ENCODE assay signal across 1 cellular context in the genomic region with DNA sequence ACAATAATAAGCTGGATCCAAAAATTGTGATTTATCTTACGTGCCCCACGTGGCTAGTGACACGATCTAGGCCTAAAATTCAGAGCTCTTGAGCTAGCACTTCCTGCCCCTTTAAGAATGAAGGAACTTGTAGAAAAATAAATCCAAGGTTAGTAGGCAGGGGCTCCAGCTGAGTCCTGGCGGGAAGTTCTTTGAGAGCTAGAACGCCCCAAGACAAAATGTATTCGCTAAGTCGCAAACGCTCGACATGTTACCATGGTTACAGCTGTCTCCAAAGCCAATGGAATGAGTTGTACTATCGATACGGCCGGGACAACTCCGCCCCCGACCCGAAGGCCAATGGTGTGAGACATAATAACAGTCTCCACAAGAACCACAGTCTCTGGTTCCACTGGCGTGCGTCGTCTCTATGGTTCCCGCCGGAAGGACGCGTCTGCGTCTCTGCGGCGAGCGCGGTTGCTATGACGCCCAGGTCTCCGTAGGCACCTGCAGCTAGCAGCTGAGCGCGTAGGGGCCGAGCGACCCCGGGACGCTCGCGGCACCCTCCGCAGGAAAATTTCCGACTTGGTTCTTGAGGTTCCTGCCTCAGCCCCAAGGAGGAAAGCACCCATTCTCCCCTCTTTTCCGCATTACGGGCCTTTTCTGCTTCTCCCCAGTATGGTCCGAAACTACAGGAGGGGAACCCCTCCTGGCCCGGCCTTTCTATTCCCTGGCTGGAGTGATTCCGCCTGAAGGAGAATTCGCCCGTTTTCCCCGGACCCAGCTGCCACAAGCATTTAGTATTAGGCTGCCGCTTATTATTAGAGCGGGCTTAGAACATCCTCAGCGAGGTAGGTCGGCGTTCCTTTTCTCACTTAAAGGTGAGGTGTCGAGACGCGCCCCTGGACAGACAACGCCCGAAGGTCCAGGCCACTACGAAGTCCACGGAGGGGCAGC.
TF ChIP-seq lines count a peak whose summit lies in the region.

A gene (plus strand): TSS at position 459 of the 936 bp plus-strand sequence. CDS start 17,266 bp downstream, outside the sequence.

TF ChIP-seq in GM12878, 131 proteins besides CTCF, POLR2A, EP300 and RAD21 (continued from another document and continues in another):
- TF ChIP-seq, protein P1, sequence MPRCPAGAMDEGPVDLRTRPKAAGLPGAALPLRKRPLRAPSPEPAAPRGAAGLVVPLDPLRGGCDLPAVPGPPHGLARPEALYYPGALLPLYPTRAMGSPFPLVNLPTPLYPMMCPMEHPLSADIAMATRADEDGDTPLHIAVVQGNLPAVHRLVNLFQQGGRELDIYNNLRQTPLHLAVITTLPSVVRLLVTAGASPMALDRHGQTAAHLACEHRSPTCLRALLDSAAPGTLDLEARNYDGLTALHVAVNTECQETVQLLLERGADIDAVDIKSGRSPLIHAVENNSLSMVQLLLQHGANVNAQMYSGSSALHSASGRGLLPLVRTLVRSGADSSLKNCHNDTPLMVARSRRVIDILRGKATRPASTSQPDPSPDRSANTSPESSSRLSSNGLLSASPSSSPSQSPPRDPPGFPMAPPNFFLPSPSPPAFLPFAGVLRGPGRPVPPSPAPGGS (IDR thresholded peaks at IDR 0.05; ENCODE audit: borderline replicate concordance, insufficient read depth, low read depth, low read length, poor library complexity, severe bottlenecking) = no peak
- TF ChIP-seq EZH2 (IDR thresholded peaks at IDR 0.05; ENCODE audit: borderline replicate concordance, control insufficient read depth, low read depth, low read length) = no peak
- no peak for TF ChIP-seq JUND (IDR thresholded peaks at IDR 0.05; ENCODE audit: low read depth, low read length)
- TF ChIP-seq ZNF384 (IDR thresholded peaks at IDR 0.05; ENCODE audit: borderline replicate concordance, low read depth, low read length) = no peak
- TF ChIP-seq SRF (IDR thresholded peaks at IDR 0.05; ENCODE audit: low read depth in 2 of 2, low read length in 2 of 2) = no peak
- TF ChIP-seq, protein P2, sequence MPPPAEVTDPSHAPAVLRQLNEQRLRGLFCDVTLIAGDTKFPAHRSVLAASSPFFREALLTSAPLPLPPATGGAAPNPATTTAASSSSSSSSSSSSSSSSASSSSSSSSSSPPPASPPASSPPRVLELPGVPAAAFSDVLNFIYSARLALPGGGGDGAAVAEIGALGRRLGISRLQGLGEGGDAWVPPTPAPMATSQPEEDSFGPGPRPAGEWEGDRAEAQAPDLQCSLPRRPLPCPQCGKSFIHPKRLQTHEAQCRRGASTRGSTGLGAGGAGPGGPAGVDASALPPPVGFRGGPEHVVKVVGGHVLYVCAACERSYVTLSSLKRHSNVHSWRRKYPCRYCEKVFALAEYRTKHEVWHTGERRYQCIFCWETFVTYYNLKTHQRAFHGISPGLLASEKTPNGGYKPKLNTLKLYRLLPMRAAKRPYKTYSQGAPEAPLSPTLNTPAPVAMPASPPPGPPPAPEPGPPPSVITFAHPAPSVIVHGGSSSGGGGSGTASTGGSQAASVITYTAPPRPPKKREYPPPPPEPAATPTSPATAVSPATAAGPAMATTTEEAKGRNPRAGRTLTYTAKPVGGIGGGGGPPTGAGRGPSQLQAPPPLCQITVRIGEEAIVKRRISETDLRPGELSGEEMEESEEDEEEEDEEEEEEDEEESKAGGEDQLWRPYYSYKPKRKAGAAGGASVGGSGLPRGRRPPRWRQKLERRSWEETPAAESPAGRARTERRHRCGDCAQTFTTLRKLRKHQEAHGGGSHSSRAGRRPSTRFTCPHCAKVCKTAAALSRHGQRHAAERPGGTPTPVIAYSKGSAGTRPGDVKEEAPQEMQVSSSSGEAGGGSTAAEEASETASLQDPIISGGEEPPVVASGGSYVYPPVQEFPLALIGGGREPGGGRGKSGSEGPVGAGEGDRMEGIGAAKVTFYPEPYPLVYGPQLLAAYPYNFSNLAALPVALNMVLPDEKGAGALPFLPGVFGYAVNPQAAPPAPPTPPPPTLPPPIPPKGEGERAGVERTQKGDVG (CRISPR knock-in tag; IDR thresholded peaks at IDR 0.05) = no peak
- no peak for TF ChIP-seq ZNF622 (IDR thresholded peaks at IDR 0.05)
- no peak for TF ChIP-seq JUNB (IDR thresholded peaks at IDR 0.05)
- TF ChIP-seq, protein P3, sequence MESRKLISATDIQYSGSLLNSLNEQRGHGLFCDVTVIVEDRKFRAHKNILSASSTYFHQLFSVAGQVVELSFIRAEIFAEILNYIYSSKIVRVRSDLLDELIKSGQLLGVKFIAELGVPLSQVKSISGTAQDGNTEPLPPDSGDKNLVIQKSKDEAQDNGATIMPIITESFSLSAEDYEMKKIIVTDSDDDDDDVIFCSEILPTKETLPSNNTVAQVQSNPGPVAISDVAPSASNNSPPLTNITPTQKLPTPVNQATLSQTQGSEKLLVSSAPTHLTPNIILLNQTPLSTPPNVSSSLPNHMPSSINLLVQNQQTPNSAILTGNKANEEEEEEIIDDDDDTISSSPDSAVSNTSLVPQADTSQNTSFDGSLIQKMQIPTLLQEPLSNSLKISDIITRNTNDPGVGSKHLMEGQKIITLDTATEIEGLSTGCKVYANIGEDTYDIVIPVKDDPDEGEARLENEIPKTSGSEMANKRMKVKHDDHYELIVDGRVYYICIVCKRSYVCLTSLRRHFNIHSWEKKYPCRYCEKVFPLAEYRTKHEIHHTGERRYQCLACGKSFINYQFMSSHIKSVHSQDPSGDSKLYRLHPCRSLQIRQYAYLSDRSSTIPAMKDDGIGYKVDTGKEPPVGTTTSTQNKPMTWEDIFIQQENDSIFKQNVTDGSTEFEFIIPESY (IDR thresholded peaks at IDR 0.05) = no peak
- no peak for TF ChIP-seq ASH2L (IDR thresholded peaks at IDR 0.05; ENCODE audit: borderline replicate concordance, low read depth)
- TF ChIP-seq, protein P4, sequence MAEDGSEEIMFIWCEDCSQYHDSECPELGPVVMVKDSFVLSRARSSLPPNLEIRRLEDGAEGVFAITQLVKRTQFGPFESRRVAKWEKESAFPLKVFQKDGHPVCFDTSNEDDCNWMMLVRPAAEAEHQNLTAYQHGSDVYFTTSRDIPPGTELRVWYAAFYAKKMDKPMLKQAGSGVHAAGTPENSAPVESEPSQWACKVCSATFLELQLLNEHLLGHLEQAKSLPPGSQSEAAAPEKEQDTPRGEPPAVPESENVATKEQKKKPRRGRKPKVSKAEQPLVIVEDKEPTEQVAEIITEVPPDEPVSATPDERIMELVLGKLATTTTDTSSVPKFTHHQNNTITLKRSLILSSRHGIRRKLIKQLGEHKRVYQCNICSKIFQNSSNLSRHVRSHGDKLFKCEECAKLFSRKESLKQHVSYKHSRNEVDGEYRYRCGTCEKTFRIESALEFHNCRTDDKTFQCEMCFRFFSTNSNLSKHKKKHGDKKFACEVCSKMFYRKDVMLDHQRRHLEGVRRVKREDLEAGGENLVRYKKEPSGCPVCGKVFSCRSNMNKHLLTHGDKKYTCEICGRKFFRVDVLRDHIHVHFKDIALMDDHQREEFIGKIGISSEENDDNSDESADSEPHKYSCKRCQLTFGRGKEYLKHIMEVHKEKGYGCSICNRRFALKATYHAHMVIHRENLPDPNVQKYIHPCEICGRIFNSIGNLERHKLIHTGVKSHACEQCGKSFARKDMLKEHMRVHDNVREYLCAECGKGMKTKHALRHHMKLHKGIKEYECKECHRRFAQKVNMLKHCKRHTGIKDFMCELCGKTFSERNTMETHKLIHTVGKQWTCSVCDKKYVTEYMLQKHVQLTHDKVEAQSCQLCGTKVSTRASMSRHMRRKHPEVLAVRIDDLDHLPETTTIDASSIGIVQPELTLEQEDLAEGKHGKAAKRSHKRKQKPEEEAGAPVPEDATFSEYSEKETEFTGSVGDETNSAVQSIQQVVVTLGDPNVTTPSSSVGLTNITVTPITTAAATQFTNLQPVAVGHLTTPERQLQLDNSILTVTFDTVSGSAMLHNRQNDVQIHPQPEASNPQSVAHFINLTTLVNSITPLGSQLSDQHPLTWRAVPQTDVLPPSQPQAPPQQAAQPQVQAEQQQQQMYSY (CRISPR knock-in tag; IDR thresholded peaks at IDR 0.05) = no peak
- TF ChIP-seq POU2F2 (IDR thresholded peaks at IDR 0.05; ENCODE audit: borderline replicate concordance, low read depth, low read length) = 0 out of 3 replicates have a peak, but pooled peaks have one; percentile 9
- TF ChIP-seq TBL1XR1 (IDR thresholded peaks at IDR 0.05; ENCODE audit: low read depth, low read length) = no peak
- TF ChIP-seq, protein P5, sequence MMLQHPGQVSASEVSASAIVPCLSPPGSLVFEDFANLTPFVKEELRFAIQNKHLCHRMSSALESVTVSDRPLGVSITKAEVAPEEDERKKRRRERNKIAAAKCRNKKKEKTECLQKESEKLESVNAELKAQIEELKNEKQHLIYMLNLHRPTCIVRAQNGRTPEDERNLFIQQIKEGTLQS (IDR thresholded peaks at IDR 0.05; ENCODE audit: borderline replicate concordance, extremely low read depth, low read depth, low read length) = no peak
- TF ChIP-seq NFYA (IDR thresholded peaks at IDR 0.05; ENCODE audit: borderline replicate concordance, low read depth, low read length) = no peak
- no peak for TF ChIP-seq ZZZ3 (IDR thresholded peaks at IDR 0.05; ENCODE audit: control insufficient read depth, insufficient read length, low read depth)
- TF ChIP-seq WRNIP1 (IDR thresholded peaks at IDR 0.05; ENCODE audit: borderline replicate concordance, low read depth, low read length) = no peak
- TF ChIP-seq, protein P6, sequence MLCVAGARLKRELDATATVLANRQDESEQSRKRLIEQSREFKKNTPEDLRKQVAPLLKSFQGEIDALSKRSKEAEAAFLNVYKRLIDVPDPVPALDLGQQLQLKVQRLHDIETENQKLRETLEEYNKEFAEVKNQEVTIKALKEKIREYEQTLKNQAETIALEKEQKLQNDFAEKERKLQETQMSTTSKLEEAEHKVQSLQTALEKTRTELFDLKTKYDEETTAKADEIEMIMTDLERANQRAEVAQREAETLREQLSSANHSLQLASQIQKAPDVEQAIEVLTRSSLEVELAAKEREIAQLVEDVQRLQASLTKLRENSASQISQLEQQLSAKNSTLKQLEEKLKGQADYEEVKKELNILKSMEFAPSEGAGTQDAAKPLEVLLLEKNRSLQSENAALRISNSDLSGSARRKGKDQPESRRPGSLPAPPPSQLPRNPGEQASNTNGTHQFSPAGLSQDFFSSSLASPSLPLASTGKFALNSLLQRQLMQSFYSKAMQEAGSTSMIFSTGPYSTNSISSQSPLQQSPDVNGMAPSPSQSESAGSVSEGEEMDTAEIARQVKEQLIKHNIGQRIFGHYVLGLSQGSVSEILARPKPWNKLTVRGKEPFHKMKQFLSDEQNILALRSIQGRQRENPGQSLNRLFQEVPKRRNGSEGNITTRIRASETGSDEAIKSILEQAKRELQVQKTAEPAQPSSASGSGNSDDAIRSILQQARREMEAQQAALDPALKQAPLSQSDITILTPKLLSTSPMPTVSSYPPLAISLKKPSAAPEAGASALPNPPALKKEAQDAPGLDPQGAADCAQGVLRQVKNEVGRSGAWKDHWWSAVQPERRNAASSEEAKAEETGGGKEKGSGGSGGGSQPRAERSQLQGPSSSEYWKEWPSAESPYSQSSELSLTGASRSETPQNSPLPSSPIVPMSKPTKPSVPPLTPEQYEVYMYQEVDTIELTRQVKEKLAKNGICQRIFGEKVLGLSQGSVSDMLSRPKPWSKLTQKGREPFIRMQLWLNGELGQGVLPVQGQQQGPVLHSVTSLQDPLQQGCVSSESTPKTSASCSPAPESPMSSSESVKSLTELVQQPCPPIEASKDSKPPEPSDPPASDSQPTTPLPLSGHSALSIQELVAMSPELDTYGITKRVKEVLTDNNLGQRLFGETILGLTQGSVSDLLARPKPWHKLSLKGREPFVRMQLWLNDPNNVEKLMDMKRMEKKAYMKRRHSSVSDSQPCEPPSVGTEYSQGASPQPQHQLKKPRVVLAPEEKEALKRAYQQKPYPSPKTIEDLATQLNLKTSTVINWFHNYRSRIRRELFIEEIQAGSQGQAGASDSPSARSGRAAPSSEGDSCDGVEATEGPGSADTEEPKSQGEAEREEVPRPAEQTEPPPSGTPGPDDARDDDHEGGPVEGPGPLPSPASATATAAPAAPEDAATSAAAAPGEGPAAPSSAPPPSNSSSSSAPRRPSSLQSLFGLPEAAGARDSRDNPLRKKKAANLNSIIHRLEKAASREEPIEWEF (IDR thresholded peaks at IDR 0.05; ENCODE audit: insufficient replicate concordance, low read depth, low read length) = no peak
- TF ChIP-seq STAT3 (IDR thresholded peaks at IDR 0.05; ENCODE audit: low read depth, low read length) = no peak
- TF ChIP-seq LARP7 (IDR thresholded peaks at IDR 0.05) = no peak
- TF ChIP-seq RELA (IDR thresholded peaks at IDR 0.05; ENCODE audit: borderline replicate concordance, partially characterized antibody) = no peak
- peak; percentile 33; the same call in 1 of the 2 replicates for TF ChIP-seq FOXK2 (IDR thresholded peaks at IDR 0.05)
- TF ChIP-seq, protein P7, sequence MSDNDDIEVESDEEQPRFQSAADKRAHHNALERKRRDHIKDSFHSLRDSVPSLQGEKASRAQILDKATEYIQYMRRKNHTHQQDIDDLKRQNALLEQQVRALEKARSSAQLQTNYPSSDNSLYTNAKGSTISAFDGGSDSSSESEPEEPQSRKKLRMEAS (IDR thresholded peaks at IDR 0.05; ENCODE audit: low read depth, low read length) = peak; percentile 29; the same call in 1 of the 2 replicates
- no peak for TF ChIP-seq ZNF217 (IDR thresholded peaks at IDR 0.05)
- TF ChIP-seq NRF1 (conservative IDR thresholded peaks at IDR 0.05; ENCODE audit: low read depth, low read length) = no peak
- no peak for TF ChIP-seq YBX1 (IDR thresholded peaks at IDR 0.05)
- TF ChIP-seq, protein P8, sequence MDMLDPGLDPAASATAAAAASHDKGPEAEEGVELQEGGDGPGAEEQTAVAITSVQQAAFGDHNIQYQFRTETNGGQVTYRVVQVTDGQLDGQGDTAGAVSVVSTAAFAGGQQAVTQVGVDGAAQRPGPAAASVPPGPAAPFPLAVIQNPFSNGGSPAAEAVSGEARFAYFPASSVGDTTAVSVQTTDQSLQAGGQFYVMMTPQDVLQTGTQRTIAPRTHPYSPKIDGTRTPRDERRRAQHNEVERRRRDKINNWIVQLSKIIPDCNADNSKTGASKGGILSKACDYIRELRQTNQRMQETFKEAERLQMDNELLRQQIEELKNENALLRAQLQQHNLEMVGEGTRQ (IDR thresholded peaks at IDR 0.05; ENCODE audit: borderline replicate concordance, low read depth, low read length) = no peak
- peak; percentile 88 for TF ChIP-seq CREB1 (IDR thresholded peaks at IDR 0.05; ENCODE audit: low read depth)
- no peak for TF ChIP-seq NFXL1 (IDR thresholded peaks at IDR 0.05; ENCODE audit: borderline replicate concordance)
- TF ChIP-seq EGR1 (IDR thresholded peaks at IDR 0.05; ENCODE audit: borderline replicate concordance in 1 of 2, low read depth in 2 of 2, low read length in 2 of 2) = peak in 1 of 2 experiments; percentile 58; a peak in 1 of 3 replicates
- TF ChIP-seq CREM (IDR thresholded peaks at IDR 0.05; ENCODE audit: low read depth) = peak; percentile 76
- TF ChIP-seq DPF2 (IDR thresholded peaks at IDR 0.05) = no peak
- TF ChIP-seq BMI1 (IDR thresholded peaks at IDR 0.05; ENCODE audit: borderline replicate concordance) = peak; percentile 100
- no peak for TF ChIP-seq ZSCAN29 (IDR thresholded peaks at IDR 0.05)
- TF ChIP-seq BHLHE40 (IDR thresholded peaks at IDR 0.05; ENCODE audit: borderline replicate concordance in 1 of 2, low read depth in 2 of 2, low read length in 1 of 2) = peak; percentile 37 to 85; a peak in 3 of 4 replicates
- TF ChIP-seq, protein P9, sequence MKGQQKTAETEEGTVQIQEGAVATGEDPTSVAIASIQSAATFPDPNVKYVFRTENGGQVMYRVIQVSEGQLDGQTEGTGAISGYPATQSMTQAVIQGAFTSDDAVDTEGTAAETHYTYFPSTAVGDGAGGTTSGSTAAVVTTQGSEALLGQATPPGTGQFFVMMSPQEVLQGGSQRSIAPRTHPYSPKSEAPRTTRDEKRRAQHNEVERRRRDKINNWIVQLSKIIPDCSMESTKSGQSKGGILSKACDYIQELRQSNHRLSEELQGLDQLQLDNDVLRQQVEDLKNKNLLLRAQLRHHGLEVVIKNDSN (IDR thresholded peaks at IDR 0.05; ENCODE audit: borderline replicate concordance, extremely low read length, insufficient read depth, low read depth, low read length) = no peak
